1 cellular context compared by ENCODE assay signal in genomic region chr16:67560827-67561342, GRCh38.
TF ChIP-seq lines count a peak whose summit lies in the region.

No MANE protein-coding gene starts in this region.

TF ChIP-seq in GM12878, 131 proteins besides CTCF, POLR2A, EP300 and RAD21:
- TF ChIP-seq ESRRA (IDR thresholded peaks at IDR 0.05; ENCODE audit: low read length) (no peak), STAT3 (IDR thresholded peaks at IDR 0.05; ENCODE audit: low read depth, low read length) (no peak), TCF12 (IDR thresholded peaks at IDR 0.05; ENCODE audit: low read depth, low read length) (no peak)
